8 cellular contexts compared by ENCODE assay signal in genomic region chr3:129690406-129690805, GRCh38.
DNase-seq lines count a peak whose midpoint lies in the region; ATAC-seq and TF ChIP-seq lines count a peak whose summit lies in the region.

No MANE protein-coding gene starts in this region.

- no peaks in the 10 kb centered on the region for H3K9me3 ChIP-seq in HEK293 (ENCODE audit: control insufficient read depth, insufficient read depth, low read depth, low read length)

- H3K27me3 ChIP-seq in dorsolateral prefrontal cortex, result no peaks in the 10 kb centered on the region

- POLR2A ChIA-PET in HEK293 (lab: Yijun Ruan, JAX), result no interaction called here

- intact Hi-C loops in dorsolateral prefrontal cortex (cut with DNase I), result no loop called here

- no peaks in the 10 kb centered on the region for H3K4me1 ChIP-seq in HEK293 (ENCODE audit: control insufficient read depth, insufficient read depth, low read length)

- no peak for ATAC-seq in HG02840 (IDR thresholded peaks at IDR 0.05; ENCODE audit: low FRiP score, unreplicated experiment)

- H3K36me3 ChIP-seq in HEK293 (ENCODE audit: control insufficient read depth in 2 of 2, insufficient read depth in 1 of 2, low read length in 2 of 2), result no peaks in the 10 kb centered on the region

- TF ChIP-seq CTCF in HEK293 (tag by site-specific recombination; IDR thresholded peaks at IDR 0.05) (no peak), dorsolateral prefrontal cortex (IDR thresholded peaks at IDR 0.05 in 54 of 56, conservative IDR thresholded peaks at IDR 0.05 in 2 of 56; ENCODE audit: low read depth in 1 of 56, partially characterized antibody in 56 of 56) (peak in 4 of 56 donors; percentile 7 to 13 (median 8))

- H3K27ac ChIP-seq in HEK293 (ENCODE audit: extremely low read depth, low read depth, low read length) (no peak overlapping the region), dorsolateral prefrontal cortex (peak overlapping the region in 57 of 59 donors; percentile 59 to 97 (median 94))

- H3K4me3 ChIP-seq in HEK293 (ENCODE audit: low read depth, low read length) (no peak overlapping the region), dorsolateral prefrontal cortex (peak overlapping the region in 10 of 59 donors; percentile 3 to 73 (median 14))

- CTCF ChIA-PET in HEK293 (lab: Yijun Ruan, JAX), result interaction anchor here (0.6 to 0.7 kb wide), 2 partner anchors 9 to 64 kb away, joined by 3 read pairs; no protein-coding TSS in a partner anchor

- DNase-seq in stimulated activated CD8-positive, alpha-beta memory T cell treated with anti-CD3 and anti-CD28 coated beads, Interleukin-15, amount 100 ng/mL, for 1 hour (ENCODE audit: low read depth), result peak; percentile 2
- DNase-seq in stimulated activated CD8-positive, alpha-beta memory T cell treated with anti-CD3 and anti-CD28 coated beads, Interleukin-4, amount 100 ng/mL, for 48 hours, result no peak
- DNase-seq in NCI-H1105 (lab: John Stamatoyannopoulos, UW) (peak; percentile 57), SIG-M5 treated with dmso at 0.1 percent for 504 hours (lab: John Stamatoyannopoulos, UW; ENCODE audit: unreplicated experiment) (peak; percentile 90), dorsolateral prefrontal cortex (peak in 4 of 10 donors; percentile 30 to 53 (median 50)), medulla oblongata (ENCODE audit: extremely low spot score) (peak; percentile 95)

TF ChIP-seq in HEK293, 187 proteins besides CTCF, POLR2A, EP300 and RAD21:
- TF ChIP-seq ZBTB20 (tag by site-specific recombination; IDR thresholded peaks at IDR 0.05) (0 out of 2 replicates have a peak, but pooled peaks have one; percentile 30), ZNF561 (tag by site-specific recombination; IDR thresholded peaks at IDR 0.05; ENCODE audit: borderline replicate concordance) (no peak), ZBTB17 (tag by site-specific recombination; IDR thresholded peaks at IDR 0.05) (peak; percentile 66; the same call in 1 of the 2 replicates), ZNF76 (tag by site-specific recombination; IDR thresholded peaks at IDR 0.05; ENCODE audit: borderline replicate concordance, low read depth) (peak; percentile 34; the same call in 1 of the 2 replicates), ZNF518A (tag by site-specific recombination; conservative IDR thresholded peaks at IDR 0.05; ENCODE audit: low read depth) (0 out of 2 replicates have a peak, but pooled peaks have one; percentile 19), ZNF580 (tag by site-specific recombination; IDR thresholded peaks at IDR 0.05) (no peak), IKZF3 (tag by site-specific recombination; IDR thresholded peaks at IDR 0.05) (no peak)
TF ChIP-seq in HEK293: peak in this region for 4.
